ENCODE assay signal across 34 cellular contexts in the genomic region with DNA sequence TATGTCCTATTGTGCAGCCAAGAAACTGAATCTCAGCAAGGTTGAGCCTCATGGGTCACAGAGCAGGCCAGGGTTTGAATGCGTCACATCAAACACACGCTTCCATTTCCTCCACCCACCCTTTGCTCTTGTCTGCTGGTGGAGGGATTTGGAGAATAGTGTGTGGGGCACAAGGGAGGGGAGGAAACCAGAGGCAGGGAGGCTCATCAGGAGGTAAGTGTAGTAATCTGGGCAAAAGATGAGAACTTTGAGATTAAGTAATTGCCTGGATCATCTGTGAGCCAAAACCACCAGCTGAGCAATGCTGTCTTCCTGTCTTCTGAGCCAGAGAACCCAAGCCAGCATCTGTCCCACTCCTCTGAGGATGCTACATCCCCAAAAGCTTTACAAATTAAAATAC. TPM values are rescaled to one million over a fixed set of nuclear protein-coding genes. Genes with fewer than 3 reads are reported as not detected.
A peak's percentile ranks its signal among the peaks of the same experiment; 100 is the strongest.
DNase-seq lines count a peak whose midpoint lies in the region; ATAC-seq, FAIRE-seq and TF ChIP-seq lines count a peak whose summit lies in the region.
"Had no signal": no experiment of that assay in that cellular context is flagged by ENCODE, and none has a peak within 500 bp of the region (broad histone marks: within the 10 kb centered on the region; RNA-seq: fewer than 3 reads in every experiment).

No MANE protein-coding gene starts in this region.

- no peak for TF ChIP-seq RAD21 in HepG2 (CRISPR knock-in tag; IDR thresholded peaks at IDR 0.05)

- no peak overlapping the region for H3K9ac ChIP-seq in HepG2 (ENCODE audit: insufficient read depth, low read depth, low read length)

- in situ Hi-C loops in HepG2 (cut with HindIII; ENCODE audit: extremely low pct_ligation_motif_present, low pct_unique_long_range_greater_than_20kb) = no loop called here

- H3K27me3 ChIP-seq in HepG2 (ENCODE audit: control insufficient read depth in 1 of 2, insufficient read depth in 2 of 2, low read length in 2 of 2) (no peaks in the 10 kb centered on the region), tibial artery (no peaks in the 10 kb centered on the region)
- H3K27me3 ChIP-seq: hepatocyte, pancreas, Peyer's patch, stomach, upper lobe of left lung had no signal

- DNase-seq in NOMO-1 treated with DMSO at 0.1 percent for 48 hours (lab: John Stamatoyannopoulos, UW; ENCODE audit: unreplicated experiment) = peak; percentile 1
- no peak for DNase-seq in NOMO-1 (lab: John Stamatoyannopoulos, UW; ENCODE audit: unreplicated experiment in 2 of 2)
- DNase-seq in choroid plexus epithelial cell (ENCODE audit: low read depth) = peak; percentile 65
- DNase-seq in HepG2 (ENCODE audit: low spot score) = no peak
- DNase-seq in middle frontal gyrus (ENCODE audit: extremely low spot score, low spot score) = no peak
- DNase-seq in activated CD4-positive, alpha-beta T cell treated with anti-CD3 and anti-CD28 coated beads, Interleukin-2, amount 50 U/mL, for 48 hours = no peak
- DNase-seq in tibial artery = no peak
- DNase-seq: ACHN; activated CD4-positive, alpha-beta memory T cell treated with anti-CD3 and anti-CD28 coated beads for 36 hours; activated CD4-positive, CD25-positive, alpha-beta regulatory T cell; activated CD8-positive, alpha-beta memory T cell treated with anti-CD3 and anti-CD28 coated beads, Interleukin-2, amount 50 U/mL, for 48 hours; CD4-positive, CD25-positive, alpha-beta regulatory T cell; KG1; left ventricle myocardium superior; midbrain; natural killer cell; NCI-H1436 treated with DMSO at 0.1 percent for 48 hours; NCI-H524 treated with DMSO at 0.1 percent for 48 hours; pancreas; Peyer's patch; right cardiac atrium; SIG-M5; stomach; SW 1271; T1000; upper lobe of left lung had no signal

- no peak overlapping the region for H3K4me3 ChIP-seq in choroid plexus epithelial cell (ENCODE audit: low read depth, low read length)
- no peak overlapping the region for H3K4me3 ChIP-seq in HepG2 (replicated peaks in 1 of 3; ENCODE audit: insufficient read depth in 1 of 3, low read depth in 2 of 3, low read length in 3 of 3)
- H3K4me3 ChIP-seq in tibial artery = no peak overlapping the region
- H3K4me3 ChIP-seq: hepatocyte, pancreas, Peyer's patch, stomach, upper lobe of left lung had no signal

- intact Hi-C loops in HepG2 (cut with micrococcal nuclease; ENCODE audit: unreplicated experiment) = no loop called here
- intact Hi-C loops in tibial artery (cut with DNase I; ENCODE audit: low total_unique reads) = no loop called here

- 83% methylated on average over 2 of the region's 2 CpGs for WGBS in HepG2 (ENCODE audit: low lambda C conversion rate)

- peak overlapping the region; percentile 79 for H3K27ac ChIP-seq in HepG2 (ENCODE audit: extremely low read length, insufficient read depth, low read length)
- H3K27ac ChIP-seq in tibial artery = no peak overlapping the region
- H3K27ac ChIP-seq: hepatocyte, Peyer's patch had no signal

- TF ChIP-seq EP300 in HepG2 (IDR thresholded peaks at IDR 0.05; ENCODE audit: low read depth in 2 of 2, low read length in 2 of 2) (no peak), HepG2 (CRISPR knock-in tag; IDR thresholded peaks at IDR 0.05; ENCODE audit: borderline replicate concordance) (no peak)

- H3K36me3 ChIP-seq in HepG2 (replicated peaks in 1 of 2; ENCODE audit: control insufficient read depth in 1 of 2, insufficient read depth in 2 of 2, low read length in 2 of 2) (no peaks in the 10 kb centered on the region), tibial artery (no peaks in the 10 kb centered on the region)
- H3K36me3 ChIP-seq: pancreas, Peyer's patch, stomach, upper lobe of left lung had no signal

- H3K9me3 ChIP-seq in HepG2 (ENCODE audit: low read length) = no peaks in the 10 kb centered on the region
- no peaks in the 10 kb centered on the region for H3K9me3 ChIP-seq in tibial artery
- H3K9me3 ChIP-seq: pancreas, Peyer's patch, stomach, upper lobe of left lung had no signal

- CTCF ChIA-PET in HepG2 (lab: Yijun Ruan, JAX; ENCODE audit: low intra/inter-chr PET ratio, low total read pairs) = no interaction called here

- no peak overlapping the region for H2AFZ ChIP-seq in HepG2 (ENCODE audit: low read length)
- H2AFZ ChIP-seq: hepatocyte had no signal

- BruUV-seq in HepG2 (replicated peaks; lab: Mats Ljungman, UMichigan) = no TSS peak

- TF ChIP-seq POLR2A in HepG2 (IDR thresholded peaks at IDR 0.05; ENCODE audit: insufficient read depth in 1 of 2, low read depth in 2 of 2, low read length in 2 of 2) = no peak

- H3K4me2 ChIP-seq in HepG2 (ENCODE audit: low read depth, low read length) = no peak overlapping the region
- H3K4me2 ChIP-seq: hepatocyte had no signal

- no peak for FAIRE-seq in HepG2 (lab: Jason Lieb, UNC)
- FAIRE-seq: G401.6, GM18507, pancreas had no signal

- no peaks in the 10 kb centered on the region for H3K79me2 ChIP-seq in HepG2 (ENCODE audit: insufficient read depth, low read length)
- H3K79me2 ChIP-seq: hepatocyte had no signal

- no peaks in the 10 kb centered on the region for H4K20me1 ChIP-seq in HepG2 (ENCODE audit: insufficient read depth, low read length)

- ATAC-seq in HepG2 = no peak
- no peak for ATAC-seq in GM21515 (IDR thresholded peaks at IDR 0.05; ENCODE audit: unreplicated experiment)
- ATAC-seq: activated naive CD4-positive, alpha-beta T cell treated with anti-CD3 and anti-CD28 coated beads, Interleukin-2, amount 50 U/mL, for 72 hours; activated T-helper 17 cell treated with anti-CD3 and anti-CD28 coated beads, Interleukin-2, amount 50 U/mL, for 72 hours; left ventricle myocardium superior; natural killer cell; right cardiac atrium had no signal

- TF ChIP-seq CTCF in choroid plexus epithelial cell (conservative IDR thresholded peaks at IDR 0.05; ENCODE audit: low read depth, low read length) (no peak), HepG2 (CRISPR knock-in tag; IDR thresholded peaks at IDR 0.05) (no peak), tibial artery (IDR thresholded peaks at IDR 0.05) (no peak)

- peaks cover 89% of the 10 kb centered on the region for H3K4me1 ChIP-seq in HepG2 (ENCODE audit: insufficient read depth, low read length)
- no peaks in the 10 kb centered on the region for H3K4me1 ChIP-seq in tibial artery
- H3K4me1 ChIP-seq: Peyer's patch had no signal

- POLR2A ChIA-PET in HepG2 (lab: Yijun Ruan, JAX) = interaction anchor here (1.0 to 2.5 kb wide), 3 partner anchors 9 to 45 kb away, joined by 3 to 21 read pairs (median 8); a partner anchor contains a TSS

TF ChIP-seq in HepG2, 621 proteins besides CTCF, POLR2A, EP300 and RAD21:
- TF ChIP-seq CHCHD3 (CRISPR knock-in tag; IDR thresholded peaks at IDR 0.05) (no peak), SRSF1 (optimal IDR thresholded peaks at IDR 0.05; ENCODE audit: low read depth, low read length) (no peak)
- TF ChIP-seq, protein P1, sequence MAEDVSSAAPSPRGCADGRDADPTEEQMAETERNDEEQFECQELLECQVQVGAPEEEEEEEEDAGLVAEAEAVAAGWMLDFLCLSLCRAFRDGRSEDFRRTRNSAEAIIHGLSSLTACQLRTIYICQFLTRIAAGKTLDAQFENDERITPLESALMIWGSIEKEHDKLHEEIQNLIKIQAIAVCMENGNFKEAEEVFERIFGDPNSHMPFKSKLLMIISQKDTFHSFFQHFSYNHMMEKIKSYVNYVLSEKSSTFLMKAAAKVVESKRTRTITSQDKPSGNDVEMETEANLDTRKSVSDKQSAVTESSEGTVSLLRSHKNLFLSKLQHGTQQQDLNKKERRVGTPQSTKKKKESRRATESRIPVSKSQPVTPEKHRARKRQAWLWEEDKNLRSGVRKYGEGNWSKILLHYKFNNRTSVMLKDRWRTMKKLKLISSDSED (CRISPR knock-in tag; IDR thresholded peaks at IDR 0.05) = 0 out of 2 replicates have a peak, but pooled peaks have one; percentile 1
- TF ChIP-seq, protein P2, sequence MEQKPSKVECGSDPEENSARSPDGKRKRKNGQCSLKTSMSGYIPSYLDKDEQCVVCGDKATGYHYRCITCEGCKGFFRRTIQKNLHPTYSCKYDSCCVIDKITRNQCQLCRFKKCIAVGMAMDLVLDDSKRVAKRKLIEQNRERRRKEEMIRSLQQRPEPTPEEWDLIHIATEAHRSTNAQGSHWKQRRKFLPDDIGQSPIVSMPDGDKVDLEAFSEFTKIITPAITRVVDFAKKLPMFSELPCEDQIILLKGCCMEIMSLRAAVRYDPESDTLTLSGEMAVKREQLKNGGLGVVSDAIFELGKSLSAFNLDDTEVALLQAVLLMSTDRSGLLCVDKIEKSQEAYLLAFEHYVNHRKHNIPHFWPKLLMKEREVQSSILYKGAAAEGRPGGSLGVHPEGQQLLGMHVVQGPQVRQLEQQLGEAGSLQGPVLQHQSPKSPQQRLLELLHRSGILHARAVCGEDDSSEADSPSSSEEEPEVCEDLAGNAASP (CRISPR knock-in tag; IDR thresholded peaks at IDR 0.05; ENCODE audit: borderline replicate concordance) = 0 out of 2 replicates have a peak, but pooled peaks have one; percentile 9

RNA-seq across cellular contexts. Expression of a gene that starts 45.3 kb away (rescaled TPM):
- total RNA-seq in HepG2 (2016; rRNA removed; fragmentation: Illumina TruSeq; extraction: Trizol) = 3.3 and 8.4 TPM in 2 replicates
- total RNA-seq in HepG2 (2016; cell fraction: cytosol; rRNA removed; fragmentation: Illumina TruSeq; extraction: Trizol; ENCODE audit: low read depth) = 0.53 and 0.61 TPM in 2 replicates
- total RNA-seq in HepG2 (2016; cell fraction: insoluble cytoplasmic fraction; rRNA removed; fragmentation: Illumina TruSeq; extraction: Trizol) = 5.1 and 7.4 TPM in 2 replicates
- 1.4 and 1.8 TPM in 2 replicates for total RNA-seq in HepG2 (2016; cell fraction: membrane; rRNA removed; fragmentation: Illumina TruSeq; extraction: Trizol)
- total RNA-seq in HepG2 (2016; cell fraction: nucleus; rRNA removed; fragmentation: Illumina TruSeq; extraction: Trizol) = 6.6 and 7.4 TPM in 2 replicates
- 11.3 and 21.1 TPM in 2 replicates for polyA plus RNA-seq in HepG2 (2011; rRNA removed)
- polyA plus RNA-seq in HepG2 (2011; cell fraction: cytosol; rRNA removed) = 9.0 and 19.4 TPM in 2 replicates
- 9.1 and 11.3 TPM in 2 replicates for polyA plus RNA-seq in HepG2 (2011; cell fraction: nucleus; rRNA removed)
- polyA plus RNA-seq in HepG2 (2012) = 10.5 and 17.8 TPM in 2 replicates
- polyA plus RNA-seq in HepG2 (2016; cell fraction: cytosol; fragmentation: Illumina TruSeq; extraction: Trizol; ENCODE audit: low read depth) = 0.57 and 0.66 TPM in 2 replicates
- 3.7 and 3.8 TPM in 2 replicates for polyA plus RNA-seq in HepG2 (2016; cell fraction: insoluble cytoplasmic fraction; fragmentation: Illumina TruSeq; extraction: Trizol; ENCODE audit: low read depth)
- 1.2 and 1.4 TPM in 2 replicates for polyA plus RNA-seq in HepG2 (2016; cell fraction: membrane; fragmentation: Illumina TruSeq; extraction: Trizol; ENCODE audit: low read depth)
- polyA plus RNA-seq in HepG2 (2016; cell fraction: nucleus; fragmentation: Illumina TruSeq; extraction: Trizol; ENCODE audit: insufficient read depth, low read depth) = 5.9 and 7.7 TPM in 2 replicates
- 9.1 TPM in 1 of 2 replicates, not detected in the other for polyA minus RNA-seq in HepG2 (2011; rRNA and poly(A)+ RNA removed; ENCODE audit: low replicate concordance)
- 4.2 and 7.6 TPM in 2 replicates for polyA minus RNA-seq in HepG2 (2011; cell fraction: cytosol; rRNA and poly(A)+ RNA removed)
- 4.8 and 11.1 TPM in 2 replicates for polyA minus RNA-seq in HepG2 (2011; cell fraction: nucleus; rRNA and poly(A)+ RNA removed)
- total RNA-seq: activated CD4-positive, alpha-beta memory T cell treated with anti-CD3 and anti-CD28 coated beads for 36 hours; activated naive CD4-positive, alpha-beta T cell treated with anti-CD3 and anti-CD28 coated beads, Interleukin-2, amount 50 U/mL, for 72 hours; activated T-helper 17 cell treated with anti-CD3 and anti-CD28 coated beads, Interleukin-2, amount 50 U/mL, for 72 hours; cardiac septum; fibroblast of villous mesenchyme; left ventricle myocardium superior; natural killer cell; Peyer's patch; right cardiac atrium; stomach had no signal
- polyA plus RNA-seq: CD4-positive, CD25-positive, alpha-beta regulatory T cell; right cardiac atrium had no signal

Comparison
In these comparisons a context has a peak if more than half of its experiments do, and no peak if none do; other contexts are left out.
1. DNase-seq: peak in NOMO-1 treated with DMSO at 0.1 percent for 48 hours (single experiment) and choroid plexus epithelial cell (single experiment); none in NOMO-1 (0 of 2), HepG2 (single experiment), middle frontal gyrus (single experiment), activated CD4-positive, alpha-beta T cell treated with anti-CD3 and anti-CD28 coated beads, Interleukin-2, amount 50 U/mL, for 48 hours (0 of 2) and tibial artery (0 of 2).